24 cellular contexts compared by ENCODE assay signal in genomic region chr11:70739811-70740474, GRCh38.
DNase-seq lines count a peak whose midpoint lies in the region; ATAC-seq and TF ChIP-seq lines count a peak whose summit lies in the region.
"Had no signal": no experiment of that assay in that cellular context is flagged by ENCODE, and none has a peak within 500 bp of the region (broad histone marks: within the 10 kb centered on the region; RNA-seq: fewer than 3 reads in every experiment).

No MANE protein-coding gene starts in this region.

- H3K4me1 Mint-ChIP-seq in activated CD8-positive, alpha-beta T cell treated with anti-CD3 and anti-CD28 coated beads, Interleukin-2, amount 10 ng/mL, durations not matched to agents 7 days and 5 days (ENCODE audit: low read depth), result no peaks in the 10 kb centered on the region
- H3K4me1 Mint-ChIP-seq: activated B cell treated with CpG ODN at 0.5 μM for 24 hours; activated naive CD8-positive, alpha-beta T cell treated with anti-CD3 and anti-CD28 coated beads, Interleukin-2, amount 10 ng/mL, durations not matched to agents 7 days and 5 days; CD8-positive, alpha-beta memory T cell; natural killer cell had no signal

- H3K27ac ChIP-seq in SK-N-SH (ENCODE audit: low read depth in 2 of 2, low read length in 1 of 2) (no peak overlapping the region), Panc1 (ENCODE audit: low read length) (no peak overlapping the region), mesendoderm (ENCODE audit: low read depth, low read length) (no peak overlapping the region), upper lobe of right lung (no peak overlapping the region)
- H3K27ac ChIP-seq: breast epithelium, foreskin keratinocyte, hepatocyte, psoas muscle, spleen, vagina had no signal

- no peaks in the 10 kb centered on the region for H3K9me2 ChIP-seq in SK-N-SH

- intact Hi-C loops in Panc1 (cut with micrococcal nuclease; ENCODE audit: unreplicated experiment), result no loop called here
- intact Hi-C loops in upper lobe of right lung (cut with DNase I), result no loop called here

- TF ChIP-seq RAD21 in SK-N-SH (IDR thresholded peaks at IDR 0.05; ENCODE audit: low read length), result peak; percentile 45

- no peak overlapping the region for H3K27ac Mint-ChIP-seq in activated CD8-positive, alpha-beta T cell treated with anti-CD3 and anti-CD28 coated beads, Interleukin-2, amount 10 ng/mL, durations not matched to agents 7 days and 5 days
- H3K27ac Mint-ChIP-seq: activated B cell treated with CpG ODN at 0.5 μM for 24 hours; activated naive CD8-positive, alpha-beta T cell treated with anti-CD3 and anti-CD28 coated beads, Interleukin-2, amount 10 ng/mL, durations not matched to agents 7 days and 5 days; CD8-positive, alpha-beta memory T cell; natural killer cell had no signal

- no peak overlapping the region for H2AK5ac ChIP-seq in mesendoderm (ENCODE audit: low read length)

- no peak overlapping the region for H4K5ac ChIP-seq in mesendoderm (ENCODE audit: low read length)

- H3K4me1 ChIP-seq in SK-N-SH (ENCODE audit: control insufficient read depth in 1 of 2, insufficient read depth in 2 of 2, low read depth in 1 of 2, low read length in 1 of 2), result peaks cover 0 to 10% of the 10 kb centered on the region in 2 experiments; a peak in 1 of 4 replicates
- H3K4me1 ChIP-seq in Panc1 (ENCODE audit: control insufficient read depth, insufficient read depth, low read length), result no peaks in the 10 kb centered on the region
- peaks cover 13% of the 10 kb centered on the region for H3K4me1 ChIP-seq in mesendoderm (ENCODE audit: control insufficient read depth, low read depth, low read length)
- no peaks in the 10 kb centered on the region for H3K4me1 ChIP-seq in upper lobe of right lung
- H3K4me1 ChIP-seq: breast epithelium, foreskin keratinocyte, psoas muscle, spleen, vagina had no signal

- DNase-seq in SK-N-SH (no peak), Panc1 (ENCODE audit: low read depth, low spot score) (no peak), mesendoderm (peak; percentile 26), upper lobe of right lung (peak; percentile 54), amniotic stem cell (lab: John Stamatoyannopoulos, UW) (no peak), amygdala (lab: John Stamatoyannopoulos, UW) (no peak)
- no peak for DNase-seq in activated CD8-positive, alpha-beta T cell treated with anti-CD3 and anti-CD28 coated beads, Interleukin-2, amount 10 ng/mL, durations not matched to agents 7 days and 5 days
- DNase-seq: activated B cell treated with CpG ODN at 0.5 μM for 24 hours; activated naive CD8-positive, alpha-beta T cell treated with anti-CD3 and anti-CD28 coated beads, Interleukin-2, amount 10 ng/mL, durations not matched to agents 7 days and 5 days; DND-41; foreskin keratinocyte; IMR-90; mammary epithelial cell; MM.1S; natural killer cell; NCI-H2029; NCI-H524; psoas muscle; spleen had no signal

- in situ Hi-C loops in Panc1 (cut with HindIII; ENCODE audit: low pct_unique_long_range_greater_than_20kb, low sequenced_read_pairs), result no loop called here

- H3K23ac ChIP-seq in mesendoderm (ENCODE audit: low read length), result no peak overlapping the region

- TF ChIP-seq EP300 in SK-N-SH (IDR thresholded peaks at IDR 0.05; ENCODE audit: borderline replicate concordance in 1 of 2, low read depth in 1 of 2, low read length in 1 of 2), result no peak

- no peak overlapping the region for H2BK5ac ChIP-seq in mesendoderm (ENCODE audit: low read length)

- no peaks in the 10 kb centered on the region for H3K9me3 ChIP-seq in SK-N-SH
- H3K9me3 ChIP-seq in Panc1 (ENCODE audit: control insufficient read depth, insufficient read depth, low read depth, low read length), result no peaks in the 10 kb centered on the region
- no peaks in the 10 kb centered on the region for H3K9me3 ChIP-seq in upper lobe of right lung
- H3K9me3 ChIP-seq: breast epithelium, psoas muscle, spleen, vagina had no signal

- H3K4me2 ChIP-seq in SK-N-SH, result no peak overlapping the region
- no peak overlapping the region for H3K4me2 ChIP-seq in mesendoderm (ENCODE audit: low read length)
- H3K4me2 ChIP-seq: hepatocyte had no signal

- H3K4ac ChIP-seq in mesendoderm (ENCODE audit: low read depth, low read length), result no peak overlapping the region

- WGBS in SK-N-SH (ENCODE audit: low lambda C conversion rate), result 49% methylated on average over 18 of the region's 19 CpGs
- no CpG with 5 or more reads among the region's 19 CpGs for WGBS in mesendoderm (ENCODE audit: extremely low coverage, insufficient coverage, low lambda C conversion rate)

- POLR2A ChIA-PET in SK-N-SH (lab: Yijun Ruan, JAX), result no interaction called here
- POLR2A ChIA-PET in Panc1 (lab: Charles Lee), result no interaction called here
- POLR2A ChIA-PET in activated CD8-positive, alpha-beta T cell treated with anti-CD3 and anti-CD28 coated beads, Interleukin-2, amount 10 ng/mL, durations not matched to agents 7 days and 5 days (lab: Charles Lee), result no interaction called here

- ATAC-seq in SK-N-SH treated with all-trans-retinoic acid at 6 μM for 48 hours (no peak), Panc1 (peak; percentile 47; the same call in 1 of the 2 replicates), upper lobe of right lung (no peak)
- ATAC-seq in activated CD8-positive, alpha-beta T cell treated with anti-CD3 and anti-CD28 coated beads, Interleukin-2, amount 10 ng/mL, durations not matched to agents 7 days and 5 days, result no peak
- ATAC-seq: foreskin keratinocyte, natural killer cell, psoas muscle had no signal

- H3K9ac ChIP-seq in SK-N-SH (no peak overlapping the region), mesendoderm (ENCODE audit: low read length) (no peak overlapping the region)

- H2AFZ ChIP-seq in SK-N-SH (ENCODE audit: low read depth), result no peak overlapping the region
- H2AFZ ChIP-seq: hepatocyte had no signal

- BruUV-seq in Panc1 (replicated peaks; lab: Mats Ljungman, UMichigan), result no TSS peak

- no peak overlapping the region for H3K56ac ChIP-seq in mesendoderm (ENCODE audit: low read length)

- no peak overlapping the region for H2BK120ac ChIP-seq in mesendoderm (ENCODE audit: low read depth, low read length)

- H3K27me3 ChIP-seq in SK-N-SH (ENCODE audit: insufficient read depth), result no peaks in the 10 kb centered on the region
- no peaks in the 10 kb centered on the region; the same call in 1 of the 2 replicates for H3K27me3 ChIP-seq in Panc1 (ENCODE audit: control insufficient read depth, insufficient read depth, low read length)
- H3K27me3 ChIP-seq in mesendoderm (ENCODE audit: insufficient read depth, low read length, poor library complexity), result no peaks in the 10 kb centered on the region
- no peaks in the 10 kb centered on the region for H3K27me3 ChIP-seq in upper lobe of right lung
- H3K27me3 ChIP-seq: breast epithelium, foreskin keratinocyte, hepatocyte, vagina had no signal

- H2BK15ac ChIP-seq in mesendoderm (replicated peaks; ENCODE audit: low read depth), result no peak overlapping the region

- H3K4me3 ChIP-seq in SK-N-SH (ENCODE audit: low read depth in 2 of 2, low read length in 1 of 2) (no peak overlapping the region), Panc1 (ENCODE audit: low read depth in 2 of 2, low read length in 2 of 2) (no peak overlapping the region), mesendoderm (ENCODE audit: low read length) (no peak overlapping the region), upper lobe of right lung (no peak overlapping the region)
- H3K4me3 ChIP-seq: breast epithelium, hepatocyte, psoas muscle, spleen, vagina had no signal

- H3K36me3 ChIP-seq in SK-N-SH (replicated peaks in 1 of 2; ENCODE audit: control insufficient read depth in 1 of 2, insufficient read depth in 2 of 2, low read length in 1 of 2) (no peaks in the 10 kb centered on the region), Panc1 (ENCODE audit: control insufficient read depth, insufficient read depth, low read length) (no peaks in the 10 kb centered on the region), mesendoderm (ENCODE audit: control insufficient read depth, insufficient read depth, low read length) (no peaks in the 10 kb centered on the region), upper lobe of right lung (no peaks in the 10 kb centered on the region)
- H3K36me3 ChIP-seq: breast epithelium, spleen, vagina had no signal

- peaks cover 2% of the 10 kb centered on the region for H3K27me3 Mint-ChIP-seq in activated CD8-positive, alpha-beta T cell treated with anti-CD3 and anti-CD28 coated beads, Interleukin-2, amount 10 ng/mL, durations not matched to agents 7 days and 5 days (ENCODE audit: low read depth)

- no peaks in the 10 kb centered on the region for H3K36me3 Mint-ChIP-seq in activated CD8-positive, alpha-beta T cell treated with anti-CD3 and anti-CD28 coated beads, Interleukin-2, amount 10 ng/mL, durations not matched to agents 7 days and 5 days (ENCODE audit: low read depth)
- H3K36me3 Mint-ChIP-seq: activated naive CD8-positive, alpha-beta T cell treated with anti-CD3 and anti-CD28 coated beads, Interleukin-2, amount 10 ng/mL, durations not matched to agents 7 days and 5 days; CD8-positive, alpha-beta memory T cell; natural killer cell had no signal

- no peaks in the 10 kb centered on the region for H3K79me1 ChIP-seq in mesendoderm (ENCODE audit: low read length)

- CTCF ChIA-PET in SK-N-SH (lab: Yijun Ruan, JAX) (interaction anchor here (0.7 to 1.5 kb wide), 3 partner anchors 16 to 273 kb away, joined by 3 to 6 read pairs (median 3); no protein-coding TSS in a partner anchor), Panc1 (lab: Charles Lee) (no interaction called here)
- CTCF ChIA-PET in activated CD8-positive, alpha-beta T cell treated with anti-CD3 and anti-CD28 coated beads, Interleukin-2, amount 10 ng/mL, durations not matched to agents 7 days and 5 days (lab: Charles Lee), result no interaction called here

- no peaks in the 10 kb centered on the region for H4K20me1 ChIP-seq in SK-N-SH (ENCODE audit: insufficient read depth)

- H3K9me3 Mint-ChIP-seq in activated CD8-positive, alpha-beta T cell treated with anti-CD3 and anti-CD28 coated beads, Interleukin-2, amount 10 ng/mL, durations not matched to agents 7 days and 5 days (ENCODE audit: insufficient read depth), result no peaks in the 10 kb centered on the region
- H3K9me3 Mint-ChIP-seq: activated B cell treated with CpG ODN at 0.5 μM for 24 hours; activated naive CD8-positive, alpha-beta T cell treated with anti-CD3 and anti-CD28 coated beads, Interleukin-2, amount 10 ng/mL, durations not matched to agents 7 days and 5 days; CD8-positive, alpha-beta memory T cell; natural killer cell had no signal

- H4K8ac ChIP-seq in mesendoderm (ENCODE audit: low read depth, low read length), result no peak overlapping the region

- H3K79me2 ChIP-seq in SK-N-SH (ENCODE audit: insufficient read depth) (no peaks in the 10 kb centered on the region), mesendoderm (ENCODE audit: control insufficient read depth, insufficient read depth, low read length) (no peaks in the 10 kb centered on the region)
- H3K79me2 ChIP-seq: hepatocyte had no signal

- TF ChIP-seq CTCF in SK-N-SH (IDR thresholded peaks at IDR 0.05) (no peak), Panc1 (IDR thresholded peaks at IDR 0.05) (no peak), upper lobe of right lung (IDR thresholded peaks at IDR 0.05) (no peak)

- H3K18ac ChIP-seq in mesendoderm (ENCODE audit: low read length), result no peak overlapping the region

- no peak overlapping the region for H3K4me3 Mint-ChIP-seq in activated CD8-positive, alpha-beta T cell treated with anti-CD3 and anti-CD28 coated beads, Interleukin-2, amount 10 ng/mL, durations not matched to agents 7 days and 5 days
- H3K4me3 Mint-ChIP-seq: activated B cell treated with CpG ODN at 0.5 μM for 24 hours; activated naive CD8-positive, alpha-beta T cell treated with anti-CD3 and anti-CD28 coated beads, Interleukin-2, amount 10 ng/mL, durations not matched to agents 7 days and 5 days; CD8-positive, alpha-beta memory T cell; natural killer cell had no signal

- H3F3A ChIP-seq in SK-N-SH (replicated peaks; ENCODE audit: insufficient read depth), result no peaks in the 10 kb centered on the region

Comparison
In these comparisons a context has a peak if more than half of its experiments do, and no peak if none do; other contexts are left out.
1. DNase-seq: peak in mesendoderm (single experiment) and upper lobe of right lung (single experiment); none in SK-N-SH (single experiment), Panc1 (single experiment), activated CD8-positive, alpha-beta T cell treated with anti-CD3 and anti-CD28 coated beads, Interleukin-2, amount 10 ng/mL, durations not matched to agents 7 days and 5 days (single experiment), amniotic stem cell (single experiment) and amygdala (0 of 56).